In the genomic region with DNA sequence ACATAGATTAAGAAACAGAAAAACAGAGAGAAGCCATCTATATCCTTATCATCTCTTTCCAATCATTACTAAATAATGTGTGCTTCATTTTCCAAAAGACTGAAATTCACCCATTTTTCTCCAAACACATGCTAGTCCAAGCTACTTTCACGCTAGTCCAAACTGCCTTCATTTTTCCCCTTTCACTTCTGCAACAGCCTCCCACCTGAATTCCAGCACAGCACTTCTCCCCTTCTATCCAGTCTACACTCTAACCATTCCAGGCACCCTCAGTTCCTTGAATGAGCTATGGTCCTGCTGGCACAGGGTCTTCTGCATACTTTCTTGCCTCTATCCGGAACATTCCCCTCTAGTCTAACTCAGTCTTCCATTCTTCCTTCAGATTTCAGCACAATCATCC, we compare ENCODE assay signal across 3 cellular contexts.
TF ChIP-seq lines count a peak whose summit lies in the region.

No MANE protein-coding gene starts in this region.

TF ChIP-seq in HepG2, 621 proteins besides CTCF, POLR2A, EP300 and RAD21:
- TF ChIP-seq NR2F1 (CRISPR knock-in tag; IDR thresholded peaks at IDR 0.05) (no peak), HNRNPK (IDR thresholded peaks at IDR 0.05; ENCODE audit: low read depth, low read length, poor library complexity, severe bottlenecking) (peak; percentile 2)

TF ChIP-seq in HEK293, 187 proteins besides CTCF, POLR2A, EP300 and RAD21 (continues in another document):
- TF ChIP-seq ZNF660 (tag by site-specific recombination; IDR thresholded peaks at IDR 0.05), result no peak
- TF ChIP-seq ZNF600 (tag by site-specific recombination; IDR thresholded peaks at IDR 0.05), result peak; percentile 73
- TF ChIP-seq, protein P1, sequence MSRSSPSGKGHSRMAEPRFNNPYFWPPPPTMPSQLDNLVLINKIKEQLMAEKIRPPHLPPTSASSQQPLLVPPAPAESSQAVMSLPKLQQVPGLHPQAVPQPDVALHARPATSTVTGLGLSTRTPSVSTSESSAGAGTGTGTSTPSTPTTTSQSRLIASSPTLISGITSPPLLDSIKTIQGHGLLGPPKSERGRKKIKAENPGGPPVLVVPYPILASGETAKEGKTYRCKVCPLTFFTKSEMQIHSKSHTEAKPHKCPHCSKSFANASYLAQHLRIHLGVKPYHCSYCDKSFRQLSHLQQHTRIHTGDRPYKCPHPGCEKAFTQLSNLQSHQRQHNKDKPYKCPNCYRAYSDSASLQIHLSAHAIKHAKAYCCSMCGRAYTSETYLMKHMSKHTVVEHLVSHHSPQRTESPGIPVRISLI (tag by site-specific recombination; IDR thresholded peaks at IDR 0.05), result no peak
- TF ChIP-seq ZNF112 (tag by site-specific recombination; IDR thresholded peaks at IDR 0.05), result no peak
- no peak for TF ChIP-seq EGR2 (tag by site-specific recombination; IDR thresholded peaks at IDR 0.05; ENCODE audit: low read depth)
- TF ChIP-seq ZNF571 (tag by site-specific recombination; IDR thresholded peaks at IDR 0.05), result no peak
- TF ChIP-seq, protein P2, sequence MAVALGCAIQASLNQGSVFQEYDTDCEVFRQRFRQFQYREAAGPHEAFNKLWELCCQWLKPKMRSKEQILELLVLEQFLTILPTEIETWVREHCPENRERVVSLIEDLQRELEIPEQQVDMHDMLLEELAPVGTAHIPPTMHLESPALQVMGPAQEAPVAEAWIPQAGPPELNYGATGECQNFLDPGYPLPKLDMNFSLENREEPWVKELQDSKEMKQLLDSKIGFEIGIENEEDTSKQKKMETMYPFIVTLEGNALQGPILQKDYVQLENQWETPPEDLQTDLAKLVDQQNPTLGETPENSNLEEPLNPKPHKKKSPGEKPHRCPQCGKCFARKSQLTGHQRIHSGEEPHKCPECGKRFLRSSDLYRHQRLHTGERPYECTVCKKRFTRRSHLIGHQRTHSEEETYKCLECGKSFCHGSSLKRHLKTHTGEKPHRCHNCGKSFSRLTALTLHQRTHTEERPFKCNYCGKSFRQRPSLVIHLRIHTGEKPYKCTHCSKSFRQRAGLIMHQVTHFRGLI (tag by site-specific recombination; IDR thresholded peaks at IDR 0.05), result no peak
- no peak for TF ChIP-seq ZXDB (tag by site-specific recombination; IDR thresholded peaks at IDR 0.05)
- no peak for TF ChIP-seq ZNF248 (tag by site-specific recombination; IDR thresholded peaks at IDR 0.05)
- TF ChIP-seq, protein P3, sequence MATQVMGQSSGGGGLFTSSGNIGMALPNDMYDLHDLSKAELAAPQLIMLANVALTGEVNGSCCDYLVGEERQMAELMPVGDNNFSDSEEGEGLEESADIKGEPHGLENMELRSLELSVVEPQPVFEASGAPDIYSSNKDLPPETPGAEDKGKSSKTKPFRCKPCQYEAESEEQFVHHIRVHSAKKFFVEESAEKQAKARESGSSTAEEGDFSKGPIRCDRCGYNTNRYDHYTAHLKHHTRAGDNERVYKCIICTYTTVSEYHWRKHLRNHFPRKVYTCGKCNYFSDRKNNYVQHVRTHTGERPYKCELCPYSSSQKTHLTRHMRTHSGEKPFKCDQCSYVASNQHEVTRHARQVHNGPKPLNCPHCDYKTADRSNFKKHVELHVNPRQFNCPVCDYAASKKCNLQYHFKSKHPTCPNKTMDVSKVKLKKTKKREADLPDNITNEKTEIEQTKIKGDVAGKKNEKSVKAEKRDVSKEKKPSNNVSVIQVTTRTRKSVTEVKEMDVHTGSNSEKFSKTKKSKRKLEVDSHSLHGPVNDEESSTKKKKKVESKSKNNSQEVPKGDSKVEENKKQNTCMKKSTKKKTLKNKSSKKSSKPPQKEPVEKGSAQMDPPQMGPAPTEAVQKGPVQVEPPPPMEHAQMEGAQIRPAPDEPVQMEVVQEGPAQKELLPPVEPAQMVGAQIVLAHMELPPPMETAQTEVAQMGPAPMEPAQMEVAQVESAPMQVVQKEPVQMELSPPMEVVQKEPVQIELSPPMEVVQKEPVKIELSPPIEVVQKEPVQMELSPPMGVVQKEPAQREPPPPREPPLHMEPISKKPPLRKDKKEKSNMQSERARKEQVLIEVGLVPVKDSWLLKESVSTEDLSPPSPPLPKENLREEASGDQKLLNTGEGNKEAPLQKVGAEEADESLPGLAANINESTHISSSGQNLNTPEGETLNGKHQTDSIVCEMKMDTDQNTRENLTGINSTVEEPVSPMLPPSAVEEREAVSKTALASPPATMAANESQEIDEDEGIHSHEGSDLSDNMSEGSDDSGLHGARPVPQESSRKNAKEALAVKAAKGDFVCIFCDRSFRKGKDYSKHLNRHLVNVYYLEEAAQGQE (tag by site-specific recombination; IDR thresholded peaks at IDR 0.05), result no peak
- no peak for TF ChIP-seq KLF8 (tag by site-specific recombination; IDR thresholded peaks at IDR 0.05)
- peak; percentile 72 for TF ChIP-seq PRDM1 (tag by site-specific recombination; IDR thresholded peaks at IDR 0.05)
- TF ChIP-seq, protein P4, sequence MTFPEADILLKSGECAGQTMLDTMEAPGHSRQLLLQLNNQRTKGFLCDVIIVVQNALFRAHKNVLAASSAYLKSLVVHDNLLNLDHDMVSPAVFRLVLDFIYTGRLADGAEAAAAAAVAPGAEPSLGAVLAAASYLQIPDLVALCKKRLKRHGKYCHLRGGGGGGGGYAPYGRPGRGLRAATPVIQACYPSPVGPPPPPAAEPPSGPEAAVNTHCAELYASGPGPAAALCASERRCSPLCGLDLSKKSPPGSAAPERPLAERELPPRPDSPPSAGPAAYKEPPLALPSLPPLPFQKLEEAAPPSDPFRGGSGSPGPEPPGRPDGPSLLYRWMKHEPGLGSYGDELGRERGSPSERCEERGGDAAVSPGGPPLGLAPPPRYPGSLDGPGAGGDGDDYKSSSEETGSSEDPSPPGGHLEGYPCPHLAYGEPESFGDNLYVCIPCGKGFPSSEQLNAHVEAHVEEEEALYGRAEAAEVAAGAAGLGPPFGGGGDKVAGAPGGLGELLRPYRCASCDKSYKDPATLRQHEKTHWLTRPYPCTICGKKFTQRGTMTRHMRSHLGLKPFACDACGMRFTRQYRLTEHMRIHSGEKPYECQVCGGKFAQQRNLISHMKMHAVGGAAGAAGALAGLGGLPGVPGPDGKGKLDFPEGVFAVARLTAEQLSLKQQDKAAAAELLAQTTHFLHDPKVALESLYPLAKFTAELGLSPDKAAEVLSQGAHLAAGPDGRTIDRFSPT (tag by site-specific recombination; IDR thresholded peaks at IDR 0.05), result no peak
- no peak for TF ChIP-seq MEIS1 (CRISPR knock-in tag; IDR thresholded peaks at IDR 0.05; ENCODE audit: borderline replicate concordance)
- TF ChIP-seq ZNF121 (tag by site-specific recombination; IDR thresholded peaks at IDR 0.05), result no peak
- no peak for TF ChIP-seq ZNF175 (tag by site-specific recombination; IDR thresholded peaks at IDR 0.05)
- TF ChIP-seq IKZF3 (tag by site-specific recombination; IDR thresholded peaks at IDR 0.05), result no peak

TF ChIP-seq in K562, 482 proteins besides CTCF, POLR2A, EP300 and RAD21:
- TF ChIP-seq HNRNPLL (IDR thresholded peaks at IDR 0.05; ENCODE audit: low read depth, low read length, poor library complexity, severe bottlenecking), result no peak
- TF ChIP-seq CBX3 (IDR thresholded peaks at IDR 0.05; ENCODE audit: borderline replicate concordance in 1 of 2, low read length in 2 of 2), result no peak
- no peak for TF ChIP-seq ZNF134 (CRISPR knock-in tag; conservative IDR thresholded peaks at IDR 0.05)
- TF ChIP-seq, protein P5, sequence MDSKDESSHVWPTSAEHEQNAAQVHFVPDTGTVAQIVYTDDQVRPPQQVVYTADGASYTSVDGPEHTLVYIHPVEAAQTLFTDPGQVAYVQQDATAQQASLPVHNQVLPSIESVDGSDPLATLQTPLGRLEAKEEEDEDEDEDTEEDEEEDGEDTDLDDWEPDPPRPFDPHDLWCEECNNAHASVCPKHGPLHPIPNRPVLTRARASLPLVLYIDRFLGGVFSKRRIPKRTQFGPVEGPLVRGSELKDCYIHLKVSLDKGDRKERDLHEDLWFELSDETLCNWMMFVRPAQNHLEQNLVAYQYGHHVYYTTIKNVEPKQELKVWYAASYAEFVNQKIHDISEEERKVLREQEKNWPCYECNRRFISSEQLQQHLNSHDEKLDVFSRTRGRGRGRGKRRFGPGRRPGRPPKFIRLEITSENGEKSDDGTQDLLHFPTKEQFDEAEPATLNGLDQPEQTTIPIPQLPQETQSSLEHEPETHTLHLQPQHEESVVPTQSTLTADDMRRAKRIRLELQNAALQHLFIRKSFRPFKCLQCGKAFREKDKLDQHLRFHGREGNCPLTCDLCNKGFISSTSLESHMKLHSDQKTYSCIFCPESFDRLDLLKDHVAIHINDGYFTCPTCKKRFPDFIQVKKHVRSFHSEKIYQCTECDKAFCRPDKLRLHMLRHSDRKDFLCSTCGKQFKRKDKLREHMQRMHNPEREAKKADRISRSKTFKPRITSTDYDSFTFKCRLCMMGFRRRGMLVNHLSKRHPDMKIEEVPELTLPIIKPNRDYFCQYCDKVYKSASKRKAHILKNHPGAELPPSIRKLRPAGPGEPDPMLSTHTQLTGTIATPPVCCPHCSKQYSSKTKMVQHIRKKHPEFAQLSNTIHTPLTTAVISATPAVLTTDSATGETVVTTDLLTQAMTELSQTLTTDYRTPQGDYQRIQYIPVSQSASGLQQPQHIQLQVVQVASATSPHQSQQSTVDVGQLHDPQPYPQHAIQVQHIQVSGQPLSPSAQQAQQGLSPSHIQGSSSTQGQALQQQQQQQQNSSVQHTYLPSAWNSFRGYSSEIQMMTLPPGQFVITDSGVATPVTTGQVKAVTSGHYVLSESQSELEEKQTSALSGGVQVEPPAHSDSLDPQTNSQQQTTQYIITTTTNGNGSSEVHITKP (IDR thresholded peaks at IDR 0.05; ENCODE audit: partially characterized antibody), result peak; percentile 12
- TF ChIP-seq ZBTB7A (IDR thresholded peaks at IDR 0.05; ENCODE audit: borderline replicate concordance, control insufficient read depth, low read depth, low read length), result no peak
- TF ChIP-seq ZBTB17 (CRISPR knock-in tag; IDR thresholded peaks at IDR 0.05), result no peak
TF ChIP-seq in K562: peak in this region for 1.
